32 cellular contexts compared by ENCODE assay signal in genomic region chr3:101689291-101689690, GRCh38. TPM values are rescaled to one million over a fixed set of nuclear protein-coding genes. Genes with fewer than 3 reads are reported as not detected.
A peak's percentile ranks its signal among the peaks of the same experiment; 100 is the strongest.
DNase-seq lines count a peak whose midpoint lies in the region; ATAC-seq, FAIRE-seq and TF ChIP-seq lines count a peak whose summit lies in the region.
"Had no signal": no experiment of that assay in that cellular context is flagged by ENCODE, and none has a peak within 500 bp of the region (broad histone marks: within the 10 kb centered on the region; RNA-seq: fewer than 3 reads in every experiment).

No MANE protein-coding gene starts in this region.

- CTCF ChIA-PET in HepG2 (lab: Yijun Ruan, JAX; ENCODE audit: low intra/inter-chr PET ratio, low total read pairs), result no interaction called here
- CTCF ChIA-PET in naive thymus-derived CD4-positive, alpha-beta T cell (lab: Charles Lee), result interaction anchor here (1.5 kb wide), 1 partner anchor 32 kb away, joined by 4 read pairs; no protein-coding TSS in a partner anchor

- no peak for TF ChIP-seq EP300 in HepG2 (IDR thresholded peaks at IDR 0.05; ENCODE audit: low read depth in 2 of 2, low read length in 2 of 2)
- TF ChIP-seq EP300 in HepG2 (CRISPR knock-in tag; IDR thresholded peaks at IDR 0.05; ENCODE audit: borderline replicate concordance), result no peak

- H3K79me2 ChIP-seq in HepG2 (ENCODE audit: insufficient read depth, low read length), result peaks cover 22% of the 10 kb centered on the region

- no peak overlapping the region for H3K9ac ChIP-seq in HepG2 (ENCODE audit: insufficient read depth, low read depth, low read length)
- H3K9ac ChIP-seq: KMS-11, parathyroid adenoma had no signal

- 97% methylated on average over 2 of the region's 2 CpGs for WGBS in HepG2 (ENCODE audit: low lambda C conversion rate)
- WGBS in right lobe of liver (ENCODE audit: insufficient coverage, low coverage, low lambda C conversion rate, missing lambda C conversion rate), result 76% methylated on average over 2 of the region's 2 CpGs
- 83 to 89% methylated on average over 2 of the region's 2 CpGs for WGBS in lower leg skin, 2 donors

- peaks cover 24% of the 10 kb centered on the region for H3K36me3 Mint-ChIP-seq in activated naive CD8-positive, alpha-beta T cell treated with anti-CD3 and anti-CD28 coated beads, Interleukin-2, amount 50 U/mL, for 24 hours (ENCODE audit: low read depth)
- H3K36me3 Mint-ChIP-seq in naive thymus-derived CD4-positive, alpha-beta T cell, result peaks cover 3 to 18% (median 10%) of the 10 kb centered on the region in 5 donors

- H3K9me3 Mint-ChIP-seq in activated naive CD8-positive, alpha-beta T cell treated with anti-CD3 and anti-CD28 coated beads, Interleukin-2, amount 50 U/mL, for 24 hours, result no peaks in the 10 kb centered on the region
- peaks cover 0 to 2% (median 0%) of the 10 kb centered on the region in 11 donors for H3K9me3 Mint-ChIP-seq in naive thymus-derived CD4-positive, alpha-beta T cell
- H3K9me3 Mint-ChIP-seq: nephron progenitor cell had no signal

- H4K20me1 ChIP-seq in HepG2 (ENCODE audit: insufficient read depth, low read length), result peaks cover 17% of the 10 kb centered on the region

- H3K9me3 ChIP-seq in HepG2 (ENCODE audit: low read length), result no peaks in the 10 kb centered on the region
- H3K9me3 ChIP-seq in right lobe of liver, result no peaks in the 10 kb centered on the region
- H3K9me3 ChIP-seq in naive thymus-derived CD4-positive, alpha-beta T cell (ENCODE audit: control insufficient read depth in 2 of 3, low read length in 3 of 3), result no peaks in the 10 kb centered on the region
- no peaks in the 10 kb centered on the region for H3K9me3 ChIP-seq in upper lobe of right lung
- no peaks in the 10 kb centered on the region for H3K9me3 ChIP-seq in right atrium auricular region
- H3K9me3 ChIP-seq: BE2C, thoracic aorta had no signal

- no peak overlapping the region for H2AFZ ChIP-seq in HepG2 (ENCODE audit: low read length)
- H2AFZ ChIP-seq: parathyroid adenoma had no signal

- in situ Hi-C loops in HepG2 (cut with HindIII; ENCODE audit: extremely low pct_ligation_motif_present, low pct_unique_long_range_greater_than_20kb), result no loop called here

- no peak for TF ChIP-seq RAD21 in HepG2 (CRISPR knock-in tag; IDR thresholded peaks at IDR 0.05)

- peaks cover 31% of the 10 kb centered on the region for H3K4me1 Mint-ChIP-seq in activated naive CD8-positive, alpha-beta T cell treated with anti-CD3 and anti-CD28 coated beads, Interleukin-2, amount 50 U/mL, for 24 hours
- H3K4me1 Mint-ChIP-seq in naive thymus-derived CD4-positive, alpha-beta T cell, result peaks cover 20 to 47% (median 39%) of the 10 kb centered on the region in 7 donors

- TF ChIP-seq CTCF in HepG2 (CRISPR knock-in tag; IDR thresholded peaks at IDR 0.05) (no peak), right lobe of liver (IDR thresholded peaks at IDR 0.05) (no peak), upper lobe of right lung (IDR thresholded peaks at IDR 0.05) (no peak), right atrium auricular region (IDR thresholded peaks at IDR 0.05) (no peak), lower leg skin (IDR thresholded peaks at IDR 0.05) (no peak)

- peaks cover 27% of the 10 kb centered on the region for H3K4me1 ChIP-seq in HepG2 (ENCODE audit: insufficient read depth, low read length)
- peaks cover 0 to 22% (median 6%) of the 10 kb centered on the region in 4 donors for H3K4me1 ChIP-seq in right lobe of liver
- peaks cover 15 to 22% of the 10 kb centered on the region in 2 donors for H3K4me1 ChIP-seq in naive thymus-derived CD4-positive, alpha-beta T cell (ENCODE audit: control insufficient read depth in 2 of 2, insufficient read depth in 2 of 2, low read length in 2 of 2)
- H3K4me1 ChIP-seq in upper lobe of right lung, result peaks cover 19% of the 10 kb centered on the region
- H3K4me1 ChIP-seq in right atrium auricular region, result peaks cover 0 to 24% of the 10 kb centered on the region in 2 donors
- H3K4me1 ChIP-seq: BE2C had no signal

- no peak overlapping the region for H3K4me3 ChIP-seq in HepG2 (replicated peaks in 1 of 3; ENCODE audit: insufficient read depth in 1 of 3, low read depth in 2 of 3, low read length in 3 of 3)
- H3K4me3 ChIP-seq in right lobe of liver, result no peak overlapping the region
- H3K4me3 ChIP-seq in naive thymus-derived CD4-positive, alpha-beta T cell (ENCODE audit: low read length), result no peak overlapping the region
- H3K4me3 ChIP-seq in upper lobe of right lung, result no peak overlapping the region
- H3K4me3 ChIP-seq in right atrium auricular region, result no peak overlapping the region
- no peak overlapping the region for H3K4me3 ChIP-seq in lower leg skin (ENCODE audit: low read depth, poor library complexity, severe bottlenecking)
- H3K4me3 ChIP-seq: dorsolateral prefrontal cortex, thoracic aorta had no signal

- H3K27ac Mint-ChIP-seq in activated naive CD8-positive, alpha-beta T cell treated with anti-CD3 and anti-CD28 coated beads, Interleukin-2, amount 50 U/mL, for 24 hours, result peak overlapping the region; percentile 47
- H3K27ac Mint-ChIP-seq in naive thymus-derived CD4-positive, alpha-beta T cell, result peak overlapping the region in 6 of 9 donors; percentile 14 to 70 (median 47)
- H3K27ac Mint-ChIP-seq: nephron progenitor cell had no signal

- no peaks in the 10 kb centered on the region; a peak in 1 of 5 replicates for H3K36me3 ChIP-seq in HepG2 (replicated peaks in 1 of 2; ENCODE audit: control insufficient read depth in 1 of 2, insufficient read depth in 2 of 2, low read length in 2 of 2)
- peaks cover 3 to 7% (median 5%) of the 10 kb centered on the region in 4 donors for H3K36me3 ChIP-seq in right lobe of liver
- peaks cover 3 to 8% (median 3%) of the 10 kb centered on the region in 3 experiments for H3K36me3 ChIP-seq in naive thymus-derived CD4-positive, alpha-beta T cell (ENCODE audit: control insufficient read depth in 2 of 3, insufficient read depth in 3 of 3, low read length in 3 of 3)
- H3K36me3 ChIP-seq in upper lobe of right lung, result peaks cover 15% of the 10 kb centered on the region
- H3K36me3 ChIP-seq in right atrium auricular region, result peaks cover 12% of the 10 kb centered on the region

- intact Hi-C loops in HepG2 (cut with micrococcal nuclease; ENCODE audit: unreplicated experiment), result loop anchor here (5.0 kb wide), 1 partner anchor 88 kb away; the partner anchor contains the start of gene NXPE3
- intact Hi-C loops in right lobe of liver (cut with DNase I), result no loop called here
- intact Hi-C loops in naive thymus-derived CD4-positive, alpha-beta T cell (cut with micrococcal nuclease), result loop anchor here in 1 of 2 donors (5.0 kb wide), 2 partner anchors 113 to 248 kb away; no protein-coding TSS in a partner anchor
- intact Hi-C loops in upper lobe of right lung (cut with DNase I), result no loop called here
- intact Hi-C loops in lower leg skin (cut with DNase I; ENCODE audit: low total_unique reads), result loop anchor here (5.0 kb wide), 1 partner anchor 138 kb away; no protein-coding TSS in a partner anchor

- BruUV-seq in HepG2 (replicated peaks; lab: Mats Ljungman, UMichigan), result TSS peak; percentile 13

- H3K4me2 ChIP-seq in HepG2 (ENCODE audit: low read depth, low read length), result no peak overlapping the region
- H3K4me2 ChIP-seq: KMS-11 had no signal

- TF ChIP-seq POLR2A in HepG2 (IDR thresholded peaks at IDR 0.05; ENCODE audit: insufficient read depth in 1 of 2, low read depth in 2 of 2, low read length in 2 of 2) (no peak), right lobe of liver (IDR thresholded peaks at IDR 0.05) (no peak), lower leg skin (IDR thresholded peaks at IDR 0.05) (no peak)

- H3K27me3 Mint-ChIP-seq in activated naive CD8-positive, alpha-beta T cell treated with anti-CD3 and anti-CD28 coated beads, Interleukin-2, amount 50 U/mL, for 24 hours, result no peaks in the 10 kb centered on the region
- H3K27me3 Mint-ChIP-seq in naive thymus-derived CD4-positive, alpha-beta T cell, result no peaks in the 10 kb centered on the region

- no peak overlapping the region for H3K4me3 Mint-ChIP-seq in activated naive CD8-positive, alpha-beta T cell treated with anti-CD3 and anti-CD28 coated beads, Interleukin-2, amount 50 U/mL, for 24 hours
- H3K4me3 Mint-ChIP-seq in naive thymus-derived CD4-positive, alpha-beta T cell, result peak overlapping the region in 3 of 10 donors; percentile 12 to 50 (median 37)
- H3K4me3 Mint-ChIP-seq: nephron progenitor cell had no signal

- DNase-seq in HepG2 (ENCODE audit: low spot score) (no peak), right lobe of liver (no peak), upper lobe of right lung (no peak), right atrium auricular region (ENCODE audit: low spot score) (no peak), lower leg skin (ENCODE audit: low spot score in 2 of 2) (no peak)
- no peak for DNase-seq in activated naive CD8-positive, alpha-beta T cell treated with anti-CD3 and anti-CD28 coated beads, Interleukin-2, amount 50 U/mL, for 24 hours
- DNase-seq in naive thymus-derived CD4-positive, alpha-beta T cell, result no peak
- DNase-seq: activated naive CD4-positive, alpha-beta T cell treated with anti-CD3 and anti-CD28 coated beads, Interleukin-2, amount 50 U/mL, for 16 hours; BE2C; central memory CD4-positive, alpha-beta T cell; dorsolateral prefrontal cortex; HCEC 1CT; islet precursor cell; left ventricle myocardium superior; midbrain; MM.1S; NCI-H1417; NCI-H2081; NCI-H226; NCI-H69; nephron progenitor cell; SHP77; stimulated activated naive CD4-positive, alpha-beta T cell had no signal

- H3K27ac ChIP-seq in HepG2 (ENCODE audit: extremely low read length, insufficient read depth, low read length), result no peak overlapping the region
- no peak overlapping the region for H3K27ac ChIP-seq in right lobe of liver
- H3K27ac ChIP-seq in naive thymus-derived CD4-positive, alpha-beta T cell (ENCODE audit: low read depth, low read length), result no peak overlapping the region
- peak overlapping the region; percentile 38 for H3K27ac ChIP-seq in upper lobe of right lung
- H3K27ac ChIP-seq in right atrium auricular region, result no peak overlapping the region
- H3K27ac ChIP-seq: dorsolateral prefrontal cortex, KMS-11, parathyroid adenoma, thoracic aorta, VCaP had no signal

- no peak for FAIRE-seq in HepG2 (lab: Jason Lieb, UNC)
- FAIRE-seq: D721Med, endothelial cell of umbilical vein, GM18507 had no signal

- POLR2A ChIA-PET in HepG2 (lab: Yijun Ruan, JAX), result no interaction called here
- POLR2A ChIA-PET in naive thymus-derived CD4-positive, alpha-beta T cell (lab: Charles Lee), result no interaction called here

- H3K27me3 ChIP-seq in HepG2 (ENCODE audit: control insufficient read depth in 1 of 2, insufficient read depth in 2 of 2, low read length in 2 of 2) (peaks cover 0 to 4% of the 10 kb centered on the region in 2 experiments; a peak in 1 of 5 replicates), right lobe of liver (no peaks in the 10 kb centered on the region), upper lobe of right lung (no peaks in the 10 kb centered on the region), right atrium auricular region (no peaks in the 10 kb centered on the region)
- no peaks in the 10 kb centered on the region for H3K27me3 ChIP-seq in naive thymus-derived CD4-positive, alpha-beta T cell (ENCODE audit: control insufficient read depth in 2 of 2, insufficient read depth in 2 of 2, low read length in 2 of 2)
- H3K27me3 ChIP-seq: BE2C, dorsolateral prefrontal cortex had no signal

- no peak for ATAC-seq in HepG2
- ATAC-seq in right lobe of liver, result no peak
- no peak for ATAC-seq in activated naive CD8-positive, alpha-beta T cell treated with anti-CD3 and anti-CD28 coated beads, Interleukin-2, amount 50 U/mL, for 24 hours
- no peak for ATAC-seq in naive thymus-derived CD4-positive, alpha-beta T cell
- peak; percentile 10 for ATAC-seq in upper lobe of right lung
- no peak for ATAC-seq in GM18519 (IDR thresholded peaks at IDR 0.05; ENCODE audit: low FRiP score, unreplicated experiment)
- ATAC-seq: left ventricle myocardium superior, sciatic nerve had no signal

RNA-seq across cellular contexts. Expression of gene RPL24, which starts 2.8 kb away (rescaled TPM):
- 1,056 and 1,362 TPM in 2 replicates for total RNA-seq in HepG2 (2016; rRNA removed; fragmentation: Illumina TruSeq; extraction: Trizol)
- total RNA-seq in HepG2 (2016; cell fraction: cytosol; rRNA removed; fragmentation: Illumina TruSeq; extraction: Trizol; ENCODE audit: low read depth), result 1,422 and 1,553 TPM in 2 replicates
- 1,073 and 1,398 TPM in 2 replicates for total RNA-seq in HepG2 (2016; cell fraction: insoluble cytoplasmic fraction; rRNA removed; fragmentation: Illumina TruSeq; extraction: Trizol)
- 1,942 and 1,946 TPM in 2 replicates for total RNA-seq in HepG2 (2016; cell fraction: membrane; rRNA removed; fragmentation: Illumina TruSeq; extraction: Trizol)
- 372 and 380 TPM in 2 replicates for total RNA-seq in HepG2 (2016; cell fraction: nucleus; rRNA removed; fragmentation: Illumina TruSeq; extraction: Trizol)
- polyA plus RNA-seq in HepG2 (2011; rRNA removed), result 1,058 and 1,150 TPM in 2 replicates
- 564 and 1,013 TPM in 2 replicates for polyA plus RNA-seq in HepG2 (2011; cell fraction: cytosol; rRNA removed)
- polyA plus RNA-seq in HepG2 (2011; cell fraction: nucleus; rRNA removed), result 191 and 261 TPM in 2 replicates
- polyA plus RNA-seq in HepG2 (2012), result 1,418 and 1,581 TPM in 2 replicates
- polyA plus RNA-seq in HepG2 (2016; cell fraction: cytosol; fragmentation: Illumina TruSeq; extraction: Trizol; ENCODE audit: low read depth), result 1,680 and 1,696 TPM in 2 replicates
- 1,319 and 1,459 TPM in 2 replicates for polyA plus RNA-seq in HepG2 (2016; cell fraction: insoluble cytoplasmic fraction; fragmentation: Illumina TruSeq; extraction: Trizol; ENCODE audit: low read depth)
- 1,798 and 1,842 TPM in 2 replicates for polyA plus RNA-seq in HepG2 (2016; cell fraction: membrane; fragmentation: Illumina TruSeq; extraction: Trizol; ENCODE audit: low read depth)
- 641 and 653 TPM in 2 replicates for polyA plus RNA-seq in HepG2 (2016; cell fraction: nucleus; fragmentation: Illumina TruSeq; extraction: Trizol; ENCODE audit: insufficient read depth, low read depth)
- polyA minus RNA-seq in HepG2 (2011; rRNA and poly(A)+ RNA removed; ENCODE audit: low replicate concordance), result 269 and 569 TPM in 2 replicates
- 209 and 212 TPM in 2 replicates for polyA minus RNA-seq in HepG2 (2011; cell fraction: cytosol; rRNA and poly(A)+ RNA removed)
- 213 and 250 TPM in 2 replicates for polyA minus RNA-seq in HepG2 (2011; cell fraction: nucleus; rRNA and poly(A)+ RNA removed)
- total RNA-seq in right lobe of liver, result 100 to 1,000 TPM; 336 to 620 (median 364) TPM
- 1,000 to 10,000 TPM; 1,072 to 1,652 (median 1,599) TPM for total RNA-seq in naive thymus-derived CD4-positive, alpha-beta T cell
- 1,000 to 10,000 TPM; 1,238 to 1,434 TPM for polyA plus RNA-seq in naive thymus-derived CD4-positive, alpha-beta T cell
- 821 TPM for total RNA-seq in upper lobe of right lung
- total RNA-seq in right atrium auricular region, result 1,000 to 10,000 TPM; 1,059 to 1,395 TPM
- total RNA-seq in lower leg skin, result 1,000 to 10,000 TPM in 3 of 4 donors, 100 to 1,000 TPM in 1; 995 to 1,453 (median 1,259) TPM

RNA-seq across cellular contexts. Expression of gene ZBTB11, which starts 12.4 kb away (rescaled TPM):
- total RNA-seq in HepG2 (2016; rRNA removed; fragmentation: Illumina TruSeq; extraction: Trizol) (18.1 and 24.6 TPM in 2 replicates), right lobe of liver (1 to 10 TPM; 5.4 to 8.5 (median 7.9) TPM), upper lobe of right lung (22.8 TPM), right atrium auricular region (10 to 100 TPM in 1 of 2 donors, 1 to 10 TPM in 1; 9.8 to 10.4 TPM), lower leg skin (10 to 100 TPM; 22.1 to 34.2 (median 26.7) TPM)
- 5.4 and 8.1 TPM in 2 replicates for total RNA-seq in HepG2 (2016; cell fraction: cytosol; rRNA removed; fragmentation: Illumina TruSeq; extraction: Trizol; ENCODE audit: low read depth)
- total RNA-seq in HepG2 (2016; cell fraction: insoluble cytoplasmic fraction; rRNA removed; fragmentation: Illumina TruSeq; extraction: Trizol), result 17.4 and 24.4 TPM in 2 replicates
- 6.4 and 7.7 TPM in 2 replicates for total RNA-seq in HepG2 (2016; cell fraction: membrane; rRNA removed; fragmentation: Illumina TruSeq; extraction: Trizol)
- 20.2 and 22.5 TPM in 2 replicates for total RNA-seq in HepG2 (2016; cell fraction: nucleus; rRNA removed; fragmentation: Illumina TruSeq; extraction: Trizol)
- 5.2 and 5.9 TPM in 2 replicates for polyA plus RNA-seq in HepG2 (2011; rRNA removed)
- polyA plus RNA-seq in HepG2 (2011; cell fraction: cytosol; rRNA removed), result 1.9 and 2.8 TPM in 2 replicates
- polyA plus RNA-seq in HepG2 (2011; cell fraction: nucleus; rRNA removed), result 6.0 and 7.5 TPM in 2 replicates
- polyA plus RNA-seq in HepG2 (2012), result 7.3 and 8.2 TPM in 2 replicates
- 0.27 TPM in 2 replicates for polyA plus RNA-seq in HepG2 (2016; cell fraction: cytosol; fragmentation: Illumina TruSeq; extraction: Trizol; ENCODE audit: low read depth)
- polyA plus RNA-seq in HepG2 (2016; cell fraction: insoluble cytoplasmic fraction; fragmentation: Illumina TruSeq; extraction: Trizol; ENCODE audit: low read depth), result 12.4 and 13.0 TPM in 2 replicates
- polyA plus RNA-seq in HepG2 (2016; cell fraction: membrane; fragmentation: Illumina TruSeq; extraction: Trizol; ENCODE audit: low read depth), result 1.3 TPM in 2 replicates
- polyA plus RNA-seq in HepG2 (2016; cell fraction: nucleus; fragmentation: Illumina TruSeq; extraction: Trizol; ENCODE audit: insufficient read depth, low read depth), result 18.0 and 18.7 TPM in 2 replicates
- 7.1 and 9.5 TPM in 2 replicates for polyA minus RNA-seq in HepG2 (2011; rRNA and poly(A)+ RNA removed; ENCODE audit: low replicate concordance)
- polyA minus RNA-seq in HepG2 (2011; cell fraction: cytosol; rRNA and poly(A)+ RNA removed), result 11.8 and 14.0 TPM in 2 replicates
- 27.7 and 31.0 TPM in 2 replicates for polyA minus RNA-seq in HepG2 (2011; cell fraction: nucleus; rRNA and poly(A)+ RNA removed)
- total RNA-seq in naive thymus-derived CD4-positive, alpha-beta T cell, result 10 to 100 TPM; 31.9 to 68.2 (median 54.2) TPM
- 10 to 100 TPM; 10.5 to 16.3 TPM for polyA plus RNA-seq in naive thymus-derived CD4-positive, alpha-beta T cell

RNA-seq across cellular contexts. Expression of gene CEP97, which starts 35.1 kb away (rescaled TPM):
- 6.5 and 10.2 TPM in 2 replicates for total RNA-seq in HepG2 (2016; rRNA removed; fragmentation: Illumina TruSeq; extraction: Trizol)
- total RNA-seq in HepG2 (2016; cell fraction: cytosol; rRNA removed; fragmentation: Illumina TruSeq; extraction: Trizol; ENCODE audit: low read depth), result 0.88 and 0.91 TPM in 2 replicates
- total RNA-seq in HepG2 (2016; cell fraction: insoluble cytoplasmic fraction; rRNA removed; fragmentation: Illumina TruSeq; extraction: Trizol), result 6.7 and 10.1 TPM in 2 replicates
- 1.4 and 1.5 TPM in 2 replicates for total RNA-seq in HepG2 (2016; cell fraction: membrane; rRNA removed; fragmentation: Illumina TruSeq; extraction: Trizol)
- total RNA-seq in HepG2 (2016; cell fraction: nucleus; rRNA removed; fragmentation: Illumina TruSeq; extraction: Trizol), result 6.3 and 6.4 TPM in 2 replicates
- polyA plus RNA-seq in HepG2 (2011; rRNA removed), result 0.71 and 0.99 TPM in 2 replicates
- polyA plus RNA-seq in HepG2 (2011; cell fraction: cytosol; rRNA removed), result 0.43 and 0.78 TPM in 2 replicates
- polyA plus RNA-seq in HepG2 (2011; cell fraction: nucleus; rRNA removed), result 0.72 and 2.3 TPM in 2 replicates
- 1.4 and 1.8 TPM in 2 replicates for polyA plus RNA-seq in HepG2 (2012)
- 0.03 and 0.05 TPM in 2 replicates for polyA plus RNA-seq in HepG2 (2016; cell fraction: cytosol; fragmentation: Illumina TruSeq; extraction: Trizol; ENCODE audit: low read depth)
- polyA plus RNA-seq in HepG2 (2016; cell fraction: insoluble cytoplasmic fraction; fragmentation: Illumina TruSeq; extraction: Trizol; ENCODE audit: low read depth), result 2.2 and 2.4 TPM in 2 replicates
- 0.16 and 0.17 TPM in 2 replicates for polyA plus RNA-seq in HepG2 (2016; cell fraction: membrane; fragmentation: Illumina TruSeq; extraction: Trizol; ENCODE audit: low read depth)
- 3.7 and 4.7 TPM in 2 replicates for polyA plus RNA-seq in HepG2 (2016; cell fraction: nucleus; fragmentation: Illumina TruSeq; extraction: Trizol; ENCODE audit: insufficient read depth, low read depth)
- 1.5 and 7.8 TPM in 2 replicates for polyA minus RNA-seq in HepG2 (2011; rRNA and poly(A)+ RNA removed; ENCODE audit: low replicate concordance)
- 3.0 and 4.2 TPM in 2 replicates for polyA minus RNA-seq in HepG2 (2011; cell fraction: cytosol; rRNA and poly(A)+ RNA removed)
- polyA minus RNA-seq in HepG2 (2011; cell fraction: nucleus; rRNA and poly(A)+ RNA removed), result 5.2 and 6.5 TPM in 2 replicates
- 1 to 10 TPM; 2.2 to 3.8 (median 2.7) TPM for total RNA-seq in right lobe of liver
- total RNA-seq in naive thymus-derived CD4-positive, alpha-beta T cell, result 10 to 100 TPM in 3 of 5 experiments, 1 to 10 TPM in 2; 5.5 to 21.7 (median 10.9) TPM
- 1 to 10 TPM; 3.4 to 3.8 TPM for polyA plus RNA-seq in naive thymus-derived CD4-positive, alpha-beta T cell
- total RNA-seq in upper lobe of right lung, result 7.6 TPM
- total RNA-seq in right atrium auricular region, result 1 to 10 TPM; 6.5 to 7.0 TPM
- total RNA-seq in lower leg skin, result 1 to 10 TPM; 6.5 to 8.3 (median 7.4) TPM

Comparison
In these comparisons a context has a peak if more than half of its experiments do, and no peak if none do; other contexts are left out.
1. intact Hi-C loops: an anchor here in HepG2 (5.0 kb wide) and lower leg skin (5.0 kb wide); none called in right lobe of liver and upper lobe of right lung.